1 cellular context compared by ENCODE assay signal in genomic region chr9:33165263-33166151, GRCh38.
TF ChIP-seq lines count a peak whose summit lies in the region.

No MANE protein-coding gene starts in this region.

TF ChIP-seq in HepG2, 621 proteins besides CTCF, POLR2A, EP300 and RAD21 (continued from another document and continues in another):
- TF ChIP-seq HINFP (CRISPR knock-in tag; IDR thresholded peaks at IDR 0.05; ENCODE audit: low read depth) (peak; percentile 50; the same call in 1 of the 2 replicates), ZNF333 (CRISPR knock-in tag; IDR thresholded peaks at IDR 0.05; ENCODE audit: borderline replicate concordance) (no peak), TAF1 (CRISPR knock-in tag; IDR thresholded peaks at IDR 0.05) (peak; percentile 47; the same call in 1 of the 2 replicates), ZHX2 (IDR thresholded peaks at IDR 0.05; ENCODE audit: low read depth) (no peak), ZHX2 (CRISPR knock-in tag; IDR thresholded peaks at IDR 0.05; ENCODE audit: borderline replicate concordance) (no peak), CSRNP2 (CRISPR knock-in tag; conservative IDR thresholded peaks at IDR 0.05; ENCODE audit: low read depth) (no peak), ZC3H4 (CRISPR knock-in tag; IDR thresholded peaks at IDR 0.05; ENCODE audit: borderline replicate concordance) (no peak), ELK4 (CRISPR knock-in tag; IDR thresholded peaks at IDR 0.05; ENCODE audit: borderline replicate concordance) (peak; percentile 97; the same call in 1 of the 2 replicates), MTA1 (CRISPR knock-in tag; IDR thresholded peaks at IDR 0.05; ENCODE audit: borderline replicate concordance) (no peak), HNF1B (CRISPR knock-in tag; IDR thresholded peaks at IDR 0.05) (peak; percentile 85), KAT2B (IDR thresholded peaks at IDR 0.05; ENCODE audit: borderline replicate concordance, low read depth, low read length) (no peak), THAP8 (CRISPR knock-in tag; IDR thresholded peaks at IDR 0.05; ENCODE audit: borderline replicate concordance) (no peak), GLI4 (CRISPR knock-in tag; IDR thresholded peaks at IDR 0.05; ENCODE audit: borderline replicate concordance) (no peak), ZNF605 (CRISPR knock-in tag; IDR thresholded peaks at IDR 0.05) (no peak), RFXANK (CRISPR knock-in tag; IDR thresholded peaks at IDR 0.05) (no peak), ZBTB20 (CRISPR knock-in tag; IDR thresholded peaks at IDR 0.05; ENCODE audit: borderline replicate concordance, low read depth) (no peak), ZNF274 (CRISPR knock-in tag; IDR thresholded peaks at IDR 0.05) (no peak), GMEB1 (CRISPR knock-in tag; IDR thresholded peaks at IDR 0.05; ENCODE audit: borderline replicate concordance) (peak; percentile 54; the same call in 1 of the 2 replicates), NFIC (IDR thresholded peaks at IDR 0.05; ENCODE audit: low read length) (peak; percentile 46; the same call in 1 of the 2 replicates), ZBTB42 (CRISPR knock-in tag; IDR thresholded peaks at IDR 0.05) (no peak), ZNF576 (CRISPR knock-in tag; IDR thresholded peaks at IDR 0.05) (no peak), ZNF501 (CRISPR knock-in tag; IDR thresholded peaks at IDR 0.05) (peak; percentile 18; the same call in 1 of the 2 replicates), SKIL (CRISPR knock-in tag; IDR thresholded peaks at IDR 0.05; ENCODE audit: borderline replicate concordance) (peak; percentile 85), ZNF562 (CRISPR knock-in tag; IDR thresholded peaks at IDR 0.05; ENCODE audit: borderline replicate concordance) (no peak), CHD2 (IDR thresholded peaks at IDR 0.05; ENCODE audit: low read depth, low read length) (no peak), ZNF557 (CRISPR knock-in tag; IDR thresholded peaks at IDR 0.05) (0 out of 2 replicates have a peak, but pooled peaks have one; percentile 58), ZSCAN21 (CRISPR knock-in tag; IDR thresholded peaks at IDR 0.05; ENCODE audit: borderline replicate concordance) (peak; percentile 77; the same call in 1 of the 2 replicates), PHF21A (CRISPR knock-in tag; IDR thresholded peaks at IDR 0.05) (peak; percentile 94), ZNF232 (CRISPR knock-in tag; IDR thresholded peaks at IDR 0.05; ENCODE audit: borderline replicate concordance) (no peak), ZNF644 (CRISPR knock-in tag; IDR thresholded peaks at IDR 0.05; ENCODE audit: low read depth) (no peak), EED (CRISPR knock-in tag; IDR thresholded peaks at IDR 0.05) (no peak), TSC22D2 (CRISPR knock-in tag; IDR thresholded peaks at IDR 0.05; ENCODE audit: borderline replicate concordance) (0 out of 2 replicates have a peak, but pooled peaks have one; percentile 3), ARID3A (IDR thresholded peaks at IDR 0.05; ENCODE audit: low read depth, low read length) (peak; percentile 29; the same call in 1 of the 2 replicates), ZBTB25 (CRISPR knock-in tag; IDR thresholded peaks at IDR 0.05) (no peak)
